In genomic region chr12:76102-76501, GRCh38 we compare ENCODE assay signal across 2 cellular contexts. TPM values are rescaled to one million over a fixed set of nuclear protein-coding genes. Genes with fewer than 3 reads are reported as not detected.
"Had no signal": no experiment of that assay in that cellular context is flagged by ENCODE, and none has a peak within 500 bp of the region (broad histone marks: within the 10 kb centered on the region; RNA-seq: fewer than 3 reads in every experiment).

No MANE protein-coding gene starts in this region.

RNA-seq across cellular contexts. Expression of gene IQSEC3, which starts 9.5 kb away (rescaled TPM):
- total RNA-seq: chondrocyte, myocyte had no signal
